Comparison of ENCODE assay signal across 8 cellular contexts in genomic region chr19:984165-984967, GRCh38. TPM values are rescaled to one million over a fixed set of nuclear protein-coding genes. Genes with fewer than 3 reads are reported as not detected.
DNase-seq lines count a peak whose midpoint lies in the region; ATAC-seq and TF ChIP-seq lines count a peak whose summit lies in the region.

Gene WDR18, plus strand, starts transcription at chr19:984345. Its CDS starts 9 bp downstream, at chr19:984354.

- peak within 1 kb of the TSS; percentile 90 for H3K27ac Mint-ChIP-seq in activated CD4-positive, alpha-beta memory T cell treated with anti-CD3 and anti-CD28 coated beads for 36 hours

- CTCF ChIA-PET in AG04450 (lab: Charles Lee): interaction anchor here (0.5 to 4.4 kb wide), 8 partner anchors 49 to 260 kb away, joined by 3 to 19 read pairs (median 4); no protein-coding TSS in a partner anchor
- CTCF ChIA-PET in activated CD4-positive, alpha-beta memory T cell treated with anti-CD3 and anti-CD28 coated beads for 36 hours (lab: Charles Lee): interaction anchor here (0.6 to 6.9 kb wide), 19 partner anchors 14 to 373 kb away, joined by 3 to 189 read pairs (median 5); partner anchors contain the start of genes ATP5F1D, MED16 and RNU6-9

- peak within 1 kb of the TSS; percentile 98 for H3K4me3 ChIP-seq in AG04450 (ENCODE audit: low read depth, low read length)
- peak within 1 kb of the TSS; percentile 59 to 99 (median 91) for H3K4me3 ChIP-seq in dorsolateral prefrontal cortex
- peak within 1 kb of the TSS; percentile 97 for H3K4me3 ChIP-seq in lower leg skin (ENCODE audit: low read depth, poor library complexity, severe bottlenecking)

- no peak for TF ChIP-seq POLR2A in lower leg skin (IDR thresholded peaks at IDR 0.05)

- 0 to 1% methylated on average over 28 to 29 of the region's 78 CpGs for WGBS in lower leg skin, 2 donors

- H3K27me3 Mint-ChIP-seq in activated CD4-positive, alpha-beta memory T cell treated with anti-CD3 and anti-CD28 coated beads for 36 hours: no peaks in the 10 kb centered on the region

- H3K4me1 Mint-ChIP-seq in activated CD4-positive, alpha-beta memory T cell treated with anti-CD3 and anti-CD28 coated beads for 36 hours (ENCODE audit: low read depth): peaks cover 20% of the 10 kb centered on the region

- H3K27ac ChIP-seq in AG04450 (ENCODE audit: low read depth, low read length): peak within 1 kb of the TSS; percentile 86
- peak within 1 kb of the TSS; percentile 63 to 99 (median 87) for H3K27ac ChIP-seq in dorsolateral prefrontal cortex

- H3K27me3 ChIP-seq in AG04450 (ENCODE audit: control insufficient read depth, insufficient read depth, low read length) (no peaks in the 10 kb centered on the region), dorsolateral prefrontal cortex (peaks cover 0 to 1% (median 0%) of the 10 kb centered on the region in 45 donors)

- peaks cover 4% of the 10 kb centered on the region; the same call in 1 of the 2 replicates for H3K9me3 ChIP-seq in AG04450 (ENCODE audit: control insufficient read depth, insufficient read depth, low read length)

- DNase-seq in AG04450 (ENCODE audit: low read depth, low spot score) (peak; percentile 49), NCI-H69 (lab: John Stamatoyannopoulos, UW) (peak; percentile 96), dorsolateral prefrontal cortex (peak; percentile 92 to 97 (median 95)), lower leg skin (ENCODE audit: low spot score in 2 of 2) (peak; percentile 87 to 98)
- peak; percentile 94 for DNase-seq in activated CD4-positive, alpha-beta memory T cell treated with anti-CD3 and anti-CD28 coated beads for 36 hours
- peak; percentile 88 to 90 for DNase-seq in stimulated activated CD4-positive, alpha-beta T cell treated with anti-CD3 and anti-CD28 coated beads, Interleukin-4, amount 100 ng/mL, for 4 hours

- peaks cover 4% of the 10 kb centered on the region for H3K36me3 Mint-ChIP-seq in activated CD4-positive, alpha-beta memory T cell treated with anti-CD3 and anti-CD28 coated beads for 36 hours

- no peak for TF ChIP-seq CTCF in AG04450 (IDR thresholded peaks at IDR 0.05; ENCODE audit: low read depth, low read length)
- TF ChIP-seq CTCF in dorsolateral prefrontal cortex (IDR thresholded peaks at IDR 0.05 in 54 of 56, conservative IDR thresholded peaks at IDR 0.05 in 2 of 56; ENCODE audit: low read depth in 1 of 56, partially characterized antibody in 56 of 56): peak in 51 of 56 donors; percentile 14 to 71 (median 44)
- TF ChIP-seq CTCF in lower leg skin (IDR thresholded peaks at IDR 0.05): no peak

- POLR2A ChIA-PET in AG04450 (lab: Yijun Ruan, JAX): interaction anchor here (0.6 to 1.8 kb wide), 12 partner anchors 8 to 319 kb away, joined by 3 to 11 read pairs (median 4); partner anchors contain the start of genes CIRBP and PRTN3
- POLR2A ChIA-PET in activated CD4-positive, alpha-beta memory T cell treated with anti-CD3 and anti-CD28 coated beads for 36 hours (lab: Charles Lee): interaction anchor here (0.6 to 2.2 kb wide), 13 partner anchors 12 to 452 kb away, joined by 3 to 21 read pairs (median 3); partner anchors contain the start of gene RNU6-2

- H3K9me3 Mint-ChIP-seq in activated CD4-positive, alpha-beta memory T cell treated with anti-CD3 and anti-CD28 coated beads for 36 hours: no peaks in the 10 kb centered on the region

- peak within 1 kb of the TSS; percentile 94 for H3K4me3 Mint-ChIP-seq in activated CD4-positive, alpha-beta memory T cell treated with anti-CD3 and anti-CD28 coated beads for 36 hours

- ATAC-seq in GM18907 (IDR thresholded peaks at IDR 0.05; ENCODE audit: unreplicated experiment) (peak; percentile 74), HG03460 (IDR thresholded peaks at IDR 0.05; ENCODE audit: unreplicated experiment) (peak; percentile 64)

- intact Hi-C loops in activated CD4-positive, alpha-beta memory T cell treated with anti-CD3 and anti-CD28 coated beads for 36 hours (cut with micrococcal nuclease): loop anchor here (1.0 to 5.0 kb wide), 3 partner anchors 59 to 122 kb away; no protein-coding TSS in a partner anchor
- intact Hi-C loops in dorsolateral prefrontal cortex (cut with DNase I) (loop anchor here (1.0 to 10.0 kb wide), 4 partner anchors 36 to 310 kb away; partner anchors contain the start of genes RNU6-2 (in 2 of the 2), TMEM259 (in 2 of the 2), CBARP (in 1 of the 2) and FSTL3 (in 1 of the 2)), lower leg skin (cut with DNase I; ENCODE audit: low total_unique reads) (loop anchor here (10.0 kb wide), 1 partner anchor 130 kb away; the partner anchor contains the start of genes CFD and ELANE)

RNA-seq across cellular contexts. Expression of gene WDR18, which starts in this region (rescaled TPM):
- 24.5 and 36.3 TPM in 2 replicates for polyA plus RNA-seq in AG04450 (2011; rRNA removed)
- polyA minus RNA-seq in AG04450 (2011; rRNA and poly(A)+ RNA removed): 31.8 and 39.9 TPM in 2 replicates
- total RNA-seq in activated CD4-positive, alpha-beta memory T cell treated with anti-CD3 and anti-CD28 coated beads for 36 hours: 10 to 100 TPM; 73.3 to 75.8 TPM
- total RNA-seq in dorsolateral prefrontal cortex: 10 to 100 TPM; 20.6 to 51.2 (median 30.3) TPM
- 10 to 100 TPM; 29.0 to 66.9 (median 39.9) TPM for total RNA-seq in lower leg skin

Comparison
In these comparisons a context has a peak if more than half of its experiments do, and no peak if none do; other contexts are left out.
1. Peak in every context shown above with its lines: DNase-seq, ATAC-seq, H3K4me3 ChIP-seq and H3K27ac ChIP-seq.
2. CTCF ChIP-seq: peak in dorsolateral prefrontal cortex (51 of 56); none in AG04450 (single experiment) and lower leg skin (0 of 3).